ENCODE assay signal across 18 cellular contexts in genomic region chr6:31472259-31472658, GRCh38. TPM values are rescaled to one million over a fixed set of nuclear protein-coding genes. Genes with fewer than 3 reads are reported as not detected.
A peak's percentile ranks its signal among the peaks of the same experiment; 100 is the strongest.
DNase-seq lines count a peak whose midpoint lies in the region; ATAC-seq lines count a peak whose summit lies in the region.
"Had no signal": no experiment of that assay in that cellular context is flagged by ENCODE, and none has a peak within 500 bp of the region (broad histone marks: within the 10 kb centered on the region; RNA-seq: fewer than 3 reads in every experiment).

No MANE protein-coding gene starts in this region.

- no peaks in the 10 kb centered on the region for H3K27me3 Mint-ChIP-seq in activated T-cell treated with anti-CD3 and anti-CD28 coated beads, Interleukin-2, amount 50 U/mL, for 4 hours (ENCODE audit: low read depth)
- H3K27me3 Mint-ChIP-seq in T-cell (no peaks in the 10 kb centered on the region), immature natural killer cell (ENCODE audit: low read depth in 3 of 3) (peaks cover 0 to 6% (median 4%) of the 10 kb centered on the region in 3 donors)

- peak; percentile 39 to 71 for ATAC-seq in activated T-cell treated with anti-CD3 and anti-CD28 coated beads, Interleukin-2, amount 50 U/mL, for 4 hours
- ATAC-seq in T-cell (replicated peaks in 1 of 4): no peak
- ATAC-seq: PC-3 had no signal

- no peak overlapping the region for H3K4me3 Mint-ChIP-seq in activated T-cell treated with anti-CD3 and anti-CD28 coated beads, Interleukin-2, amount 50 U/mL, for 4 hours
- H3K4me3 Mint-ChIP-seq in T-cell (peak overlapping the region in 1 of 3 donors; percentile 67), immature natural killer cell (no peak overlapping the region)

- H3K27ac Mint-ChIP-seq in T-cell: peak overlapping the region; percentile 15 to 68
- peak overlapping the region in 5 of 6 donors; percentile 21 to 99 (median 69) for H3K27ac Mint-ChIP-seq in immature natural killer cell

- H3K4me1 Mint-ChIP-seq in activated T-cell treated with anti-CD3 and anti-CD28 coated beads, Interleukin-2, amount 50 U/mL, for 4 hours (ENCODE audit: low read depth): peaks cover 79% of the 10 kb centered on the region
- H3K4me1 Mint-ChIP-seq in T-cell (peaks cover 85 to 92% (median 89%) of the 10 kb centered on the region in 3 donors), immature natural killer cell (peaks cover 83 to 88% of the 10 kb centered on the region in 2 donors)

- peaks cover 17% of the 10 kb centered on the region for H3K36me3 Mint-ChIP-seq in activated T-cell treated with anti-CD3 and anti-CD28 coated beads, Interleukin-2, amount 50 U/mL, for 4 hours (ENCODE audit: insufficient read depth)
- H3K36me3 Mint-ChIP-seq in T-cell: peaks cover 6% of the 10 kb centered on the region
- peaks cover 4 to 6% (median 4%) of the 10 kb centered on the region in 3 donors for H3K36me3 Mint-ChIP-seq in immature natural killer cell

- no peak for DNase-seq in activated T-cell treated with anti-CD3 and anti-CD28 coated beads, Interleukin-2, amount 50 U/mL, for 4 hours
- no peak for DNase-seq in activated T-cell treated with anti-CD3 and anti-CD28 coated beads, Interleukin-2, amount 50 U/mL, for 1 hour
- DNase-seq in T-cell: no peak
- DNase-seq in immature natural killer cell: no peak
- DNase-seq in cerebellar nuclear complex (lab: John Stamatoyannopoulos, UW): no peak
- DNase-seq in HPDE6-E6E7 (ENCODE audit: extremely low spot score): no peak
- no peak for DNase-seq in NCI-H82 (lab: John Stamatoyannopoulos, UW)
- DNase-seq: DMS153, GDM1, H7, KG1, NCI-H1694 treated with DMSO at 0.1 percent for 48 hours, NCI-H510A treated with DMSO at 0.1 percent for 48 hours, PC-3, RPMI8226, SHP77 treated with DMSO at 0.1 percent for 48 hours had no signal

- H3K9me3 Mint-ChIP-seq in activated T-cell treated with anti-CD3 and anti-CD28 coated beads, Interleukin-2, amount 50 U/mL, for 4 hours: no peaks in the 10 kb centered on the region
- no peaks in the 10 kb centered on the region for H3K9me3 Mint-ChIP-seq in T-cell
- H3K9me3 Mint-ChIP-seq in immature natural killer cell: no peaks in the 10 kb centered on the region

- POLR2A ChIA-PET in T-cell (lab: Charles Lee): no interaction called here

- CTCF ChIA-PET in T-cell (lab: Charles Lee): no interaction called here

RNA-seq across cellular contexts. Expression of gene MICB, which starts 25.7 kb away (rescaled TPM):
- total RNA-seq in activated T-cell treated with anti-CD3 and anti-CD28 coated beads, Interleukin-2, amount 50 U/mL, for 4 hours: 10 to 100 TPM; 11.3 to 14.9 (median 12.5) TPM
- 10 to 100 TPM; 15.7 to 21.7 (median 16.1) TPM for total RNA-seq in T-cell
- 10 to 100 TPM in 2 of 3 donors, 1 to 10 TPM in 1; 7.4 to 15.2 (median 10.3) TPM for polyA plus RNA-seq in immature natural killer cell

RNA-seq across cellular contexts. Expression of gene MCCD1, which starts 56.5 kb away (rescaled TPM):
- total RNA-seq in activated T-cell treated with anti-CD3 and anti-CD28 coated beads, Interleukin-2, amount 50 U/mL, for 4 hours: not detected
- total RNA-seq in T-cell: not detected
- not detected for polyA plus RNA-seq in immature natural killer cell
- total RNA-seq: Daoy, H7, HT-29, PC-3 had no signal

Comparison
In these comparisons a context has a peak if more than half of its experiments do, and no peak if none do; other contexts are left out.
1. ATAC-seq: peak in activated T-cell treated with anti-CD3 and anti-CD28 coated beads, Interleukin-2, amount 50 U/mL, for 4 hours (2 of 2); none in T-cell (0 of 4).